Comparison of ENCODE assay signal across 10 cellular contexts in the genomic region with DNA sequence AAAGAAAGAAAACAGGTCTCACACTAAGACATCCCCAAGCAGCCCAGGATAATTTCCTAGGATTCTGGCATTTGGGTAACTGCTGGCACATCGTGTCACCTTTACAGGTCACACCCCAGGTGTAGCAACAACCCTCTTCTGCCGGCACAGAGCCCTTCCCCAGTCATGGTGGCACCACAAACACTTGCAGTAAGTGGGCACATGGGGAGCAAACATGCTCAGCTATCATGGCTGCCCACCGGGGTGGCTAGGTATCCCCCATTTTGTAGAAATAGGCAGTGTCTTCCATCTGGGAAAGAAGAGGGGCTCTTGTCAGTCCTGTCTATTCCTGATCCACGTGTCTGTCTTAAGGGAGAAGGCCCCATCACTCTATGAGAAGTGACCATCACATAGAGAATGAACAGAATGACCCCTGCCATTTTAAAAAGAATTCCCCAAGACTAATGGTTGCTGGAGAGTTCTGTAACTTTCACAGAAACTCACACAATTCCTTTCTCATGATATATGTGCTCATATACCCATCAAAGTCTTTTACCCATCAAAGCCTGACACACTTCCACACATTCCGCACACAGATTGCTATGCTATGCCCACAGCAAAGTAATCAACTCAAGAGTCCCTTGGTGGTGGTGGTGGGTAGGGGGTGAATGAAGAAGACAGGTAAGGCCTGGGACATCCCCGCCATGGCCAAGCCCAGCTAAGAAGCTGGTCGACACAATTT. TPM values are rescaled to one million over a fixed set of nuclear protein-coding genes. Genes with fewer than 3 reads are reported as not detected.
DNase-seq lines count a peak whose midpoint lies in the region; ATAC-seq and TF ChIP-seq lines count a peak whose summit lies in the region.
"Had no signal": no experiment of that assay in that cellular context is flagged by ENCODE, and none has a peak within 500 bp of the region (broad histone marks: within the 10 kb centered on the region; RNA-seq: fewer than 3 reads in every experiment).

No MANE protein-coding gene starts in this region.

- H3K36me3 Mint-ChIP-seq in activated naive CD4-positive, alpha-beta T cell treated with anti-CD3 and anti-CD28 coated beads for 36 hours (ENCODE audit: low read depth): peaks cover 29% of the 10 kb centered on the region
- H3K36me3 Mint-ChIP-seq in activated T-helper 2 cell treated with anti-CD3 and anti-CD28 coated beads, Interferon-gamma antibody, Interleukin-2, Interleukin-4, amounts not matched to agents 10 μg/mL and 5 μg/mL and 100 μg/mL, durations not matched to agents 14 hours and 24 hours and 36 hours (ENCODE audit: low read depth): peaks cover 25% of the 10 kb centered on the region

- no peaks in the 10 kb centered on the region for H3K9me3 Mint-ChIP-seq in activated naive CD4-positive, alpha-beta T cell treated with anti-CD3 and anti-CD28 coated beads for 36 hours
- no peaks in the 10 kb centered on the region for H3K9me3 Mint-ChIP-seq in activated T-helper 2 cell treated with anti-CD3 and anti-CD28 coated beads, Interferon-gamma antibody, Interleukin-2, Interleukin-4, amounts not matched to agents 10 μg/mL and 5 μg/mL and 100 μg/mL, durations not matched to agents 14 hours and 24 hours and 36 hours

- peak overlapping the region; percentile 1 for H3K4me3 Mint-ChIP-seq in activated naive CD4-positive, alpha-beta T cell treated with anti-CD3 and anti-CD28 coated beads for 36 hours
- H3K4me3 Mint-ChIP-seq in activated T-helper 2 cell treated with anti-CD3 and anti-CD28 coated beads, Interferon-gamma antibody, Interleukin-2, Interleukin-4, amounts not matched to agents 10 μg/mL and 5 μg/mL and 100 μg/mL, durations not matched to agents 14 hours and 24 hours and 36 hours (ENCODE audit: low read depth): peak overlapping the region; percentile 48

- peaks cover 97% of the 10 kb centered on the region for H3K4me1 Mint-ChIP-seq in activated naive CD4-positive, alpha-beta T cell treated with anti-CD3 and anti-CD28 coated beads for 36 hours (ENCODE audit: low read depth)
- H3K4me1 Mint-ChIP-seq in activated T-helper 2 cell treated with anti-CD3 and anti-CD28 coated beads, Interferon-gamma antibody, Interleukin-2, Interleukin-4, amounts not matched to agents 10 μg/mL and 5 μg/mL and 100 μg/mL, durations not matched to agents 14 hours and 24 hours and 36 hours (ENCODE audit: low read depth): peaks cover 75% of the 10 kb centered on the region

- H3K9me3 ChIP-seq in lower lobe of right lung (no peaks in the 10 kb centered on the region), transverse colon (no peaks in the 10 kb centered on the region), thyroid gland (no peaks in the 10 kb centered on the region)
- H3K9me3 ChIP-seq: BE2C had no signal

- DNase-seq in activated naive CD4-positive, alpha-beta T cell treated with anti-CD3 and anti-CD28 coated beads for 36 hours: no peak
- no peak for DNase-seq in activated naive CD4-positive, alpha-beta T cell treated with anti-CD3 and anti-CD28 coated beads, Interleukin-2, amount 50 U/mL, for 16 hours
- no peak for DNase-seq in activated T-helper 2 cell treated with anti-CD3 and anti-CD28 coated beads, Interferon-gamma antibody, Interleukin-2, Interleukin-4, amounts not matched to agents 10 μg/mL and 5 μg/mL and 100 μg/mL, durations not matched to agents 14 hours and 24 hours and 36 hours (ENCODE audit: low spot score)
- DNase-seq in lower lobe of right lung: no peak
- no peak for DNase-seq in transverse colon
- no peak for DNase-seq in thyroid gland
- no peak for DNase-seq in EL
- DNase-seq: BE2C, right cardiac atrium had no signal

- in situ Hi-C loops in transverse colon (cut with MboI; ENCODE audit: low pct_ligation_motif_present in 1 of 4, low pct_unique_long_range_greater_than_20kb in 1 of 4, low sequenced_read_pairs in 3 of 4): no loop called here

- no peaks in the 10 kb centered on the region for H3K27me3 Mint-ChIP-seq in activated naive CD4-positive, alpha-beta T cell treated with anti-CD3 and anti-CD28 coated beads for 36 hours (ENCODE audit: low read depth)
- H3K27me3 Mint-ChIP-seq in activated T-helper 2 cell treated with anti-CD3 and anti-CD28 coated beads, Interferon-gamma antibody, Interleukin-2, Interleukin-4, amounts not matched to agents 10 μg/mL and 5 μg/mL and 100 μg/mL, durations not matched to agents 14 hours and 24 hours and 36 hours (ENCODE audit: low read depth): no peaks in the 10 kb centered on the region

- peak overlapping the region; percentile 97 for H3K27ac Mint-ChIP-seq in activated naive CD4-positive, alpha-beta T cell treated with anti-CD3 and anti-CD28 coated beads for 36 hours
- H3K27ac Mint-ChIP-seq in activated T-helper 2 cell treated with anti-CD3 and anti-CD28 coated beads, Interferon-gamma antibody, Interleukin-2, Interleukin-4, amounts not matched to agents 10 μg/mL and 5 μg/mL and 100 μg/mL, durations not matched to agents 14 hours and 24 hours and 36 hours: peak overlapping the region; percentile 75

- no peak for TF ChIP-seq EP300 in transverse colon (IDR thresholded peaks at IDR 0.05; ENCODE audit: low read depth)

- H3K4me3 ChIP-seq in lower lobe of right lung (no peak overlapping the region), transverse colon (no peak overlapping the region), thyroid gland (replicated peaks in 1 of 3) (no peak overlapping the region)

- WGBS in transverse colon (ENCODE audit: low coverage in 1 of 2), 2 donors: 90% methylated on average over 3 to 7 of the region's 7 CpGs
- WGBS in thyroid gland, 2 donors: 89 to 90% methylated on average over 6 to 7 of the region's 7 CpGs

- H3K4me1 ChIP-seq in lower lobe of right lung: peaks cover 97% of the 10 kb centered on the region
- H3K4me1 ChIP-seq in transverse colon: peaks cover 58 to 96% (median 80%) of the 10 kb centered on the region in 4 donors
- H3K4me1 ChIP-seq in thyroid gland: peaks cover 81 to 91% of the 10 kb centered on the region in 2 donors

- no peak for ATAC-seq in lower lobe of right lung
- ATAC-seq in GM21367 (IDR thresholded peaks at IDR 0.05; ENCODE audit: unreplicated experiment): no peak
- ATAC-seq: right cardiac atrium had no signal

- no peaks in the 10 kb centered on the region for H3K36me3 ChIP-seq in lower lobe of right lung
- no peaks in the 10 kb centered on the region for H3K36me3 ChIP-seq in transverse colon
- no peaks in the 10 kb centered on the region for H3K36me3 ChIP-seq in thyroid gland

- CTCF ChIA-PET in activated naive CD4-positive, alpha-beta T cell treated with anti-CD3 and anti-CD28 coated beads for 36 hours (lab: Charles Lee): interaction anchor here (0.6 to 1.4 kb wide), 2 partner anchors 50 to 77 kb away, joined by 3 read pairs; no protein-coding TSS in a partner anchor

- no peak for TF ChIP-seq POLR2A in transverse colon (IDR thresholded peaks at IDR 0.05)
- no peak for TF ChIP-seq POLR2A in thyroid gland (IDR thresholded peaks at IDR 0.05)

- TF ChIP-seq CTCF in lower lobe of right lung (IDR thresholded peaks at IDR 0.05) (no peak), transverse colon (IDR thresholded peaks at IDR 0.05) (no peak), thyroid gland (IDR thresholded peaks at IDR 0.05) (no peak)

- H3K27me3 ChIP-seq in lower lobe of right lung (ENCODE audit: low read depth) (no peaks in the 10 kb centered on the region), transverse colon (no peaks in the 10 kb centered on the region), thyroid gland (no peaks in the 10 kb centered on the region)
- H3K27me3 ChIP-seq: BE2C had no signal

- H3K27ac ChIP-seq in lower lobe of right lung (peak overlapping the region; percentile 73), transverse colon (peak overlapping the region in 3 of 4 donors; percentile 2 to 64 (median 23)), thyroid gland (no peak overlapping the region)

- intact Hi-C loops in activated naive CD4-positive, alpha-beta T cell treated with anti-CD3 and anti-CD28 coated beads for 36 hours (cut with micrococcal nuclease): no loop called here
- intact Hi-C loops in activated T-helper 2 cell treated with anti-CD3 and anti-CD28 coated beads, Interferon-gamma antibody, Interleukin-2, Interleukin-4, amounts not matched to agents 10 μg/mL and 5 μg/mL and 100 μg/mL, durations not matched to agents 14 hours and 24 hours and 36 hours (cut with micrococcal nuclease): no loop called here
- intact Hi-C loops in lower lobe of right lung (cut with DNase I) (no loop called here), transverse colon (cut with DNase I; ENCODE audit: low total_unique reads) (no loop called here), thyroid gland (cut with DNase I) (no loop called here)

RNA-seq across cellular contexts. Expression of gene BRD4, which starts 33.3 kb away (rescaled TPM):
- total RNA-seq in activated naive CD4-positive, alpha-beta T cell treated with anti-CD3 and anti-CD28 coated beads for 36 hours: 100 to 1,000 TPM; 109 to 111 TPM
- 104 and 108 TPM in 2 replicates for total RNA-seq in activated T-helper 2 cell treated with anti-CD3 and anti-CD28 coated beads, Interferon-gamma antibody, Interleukin-2, Interleukin-4, amounts not matched to agents 10 μg/mL and 5 μg/mL and 100 μg/mL, durations not matched to agents 14 hours and 24 hours and 36 hours
- total RNA-seq in lower lobe of right lung (104 TPM), transverse colon (10 to 100 TPM; 39.5 to 87.9 (median 61.2) TPM), thyroid gland (10 to 100 TPM; 20.8 to 78.1 (median 32.4) TPM)

Comparison
In these comparisons a context has a peak if more than half of its experiments do, and no peak if none do; other contexts are left out.
1. H3K27ac ChIP-seq: peak in lower lobe of right lung (single experiment) and transverse colon (3 of 4); none in thyroid gland (0 of 3).